In the genomic region with DNA sequence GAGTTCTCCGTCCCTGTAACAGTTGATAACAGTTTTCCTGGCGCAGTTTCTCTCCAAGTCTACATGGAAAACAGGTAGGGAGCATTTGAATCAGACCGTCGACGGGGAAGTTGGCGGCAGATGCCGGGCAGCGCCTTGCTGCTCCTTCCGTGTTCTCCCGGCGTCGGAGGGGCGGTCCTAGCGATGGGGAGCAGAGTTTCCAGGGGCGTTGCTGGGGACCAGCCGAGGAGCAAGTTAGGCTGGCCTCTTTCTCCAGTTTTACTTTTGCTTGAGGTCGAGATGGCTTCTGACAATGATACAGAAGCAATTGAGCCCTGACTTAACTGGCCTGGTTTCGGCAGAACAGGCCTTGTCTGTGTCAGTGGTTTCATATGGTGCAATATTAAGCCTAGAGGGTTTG, we compare ENCODE assay signal across 8 cellular contexts. TPM values are rescaled to one million over a fixed set of nuclear protein-coding genes. Genes with fewer than 3 reads are reported as not detected.
A peak's percentile ranks its signal among the peaks of the same experiment; 100 is the strongest.
DNase-seq lines count a peak whose midpoint lies in the region; ATAC-seq, FAIRE-seq and TF ChIP-seq lines count a peak whose summit lies in the region.
"Not testable (repeated sequence)": the region's sequence is repeated elsewhere in the genome, so short reads cannot be mapped to it uniquely, and the experiment has no call there.

No MANE protein-coding gene starts in this region.

- not testable (repeated sequence) for H2AK5ac ChIP-seq in neuronal stem cell (ENCODE audit: low read depth, low read length)

- H3K18ac ChIP-seq in neuronal stem cell (ENCODE audit: low read length): not testable (repeated sequence)

- H4K91ac ChIP-seq in neuronal stem cell (ENCODE audit: low read depth, low read length, poor library complexity): not testable (repeated sequence)

- H3K9me3 ChIP-seq in SJCRH30 (replicated peaks); neuronal stem cell (replicated peaks in 1 of 2; ENCODE audit: control insufficient read depth in 2 of 2, insufficient read depth in 1 of 2, low read depth in 1 of 2, low read length in 2 of 2); uterus: not testable (repeated sequence)

- not testable (repeated sequence) for TF ChIP-seq CTCF in astrocyte of the cerebellum (IDR thresholded peaks at IDR 0.05; ENCODE audit: low read depth, low read length, missing control alignments); uterus (IDR thresholded peaks at IDR 0.05)

- H3K9ac ChIP-seq in neuronal stem cell (ENCODE audit: low read depth, low read length, poor library complexity): not testable (repeated sequence)

- H3K27me3 ChIP-seq in SJCRH30; neuronal stem cell (ENCODE audit: control insufficient read depth in 3 of 3, insufficient read depth in 3 of 3, low read depth in 1 of 3, low read length in 3 of 3); uterus: not testable (repeated sequence)

- H3K4me3 ChIP-seq in SJCRH30 (peak overlapping the region; percentile 74), astrocyte of the cerebellum (ENCODE audit: low read depth, low read length) (peak overlapping the region; percentile 48), neuronal stem cell (ENCODE audit: low read length in 2 of 2) (peak overlapping the region; percentile 56 to 85), uterus (peak overlapping the region in 1 of 2 donors; percentile 70)

- not testable (repeated sequence) for H4K8ac ChIP-seq in neuronal stem cell (ENCODE audit: low read depth, low read length)

- no CpG with 5 or more reads among the region's 18 CpGs for WGBS in neuronal stem cell (ENCODE audit: extremely low coverage in 2 of 2, insufficient read length in 2 of 2, insufficient replicate concordance in 1 of 2), 2 donors

- H2AFZ ChIP-seq in neuronal stem cell (ENCODE audit: low read length): peak overlapping the region; percentile 53

- H3K14ac ChIP-seq in neuronal stem cell (ENCODE audit: low read length): not testable (repeated sequence)

- H3K79me1 ChIP-seq in neuronal stem cell (ENCODE audit: low read depth, low read length): not testable (repeated sequence)

- peak; percentile 59 for ATAC-seq in GM21825 (IDR thresholded peaks at IDR 0.05; ENCODE audit: unreplicated experiment)
- peak; percentile 44 for ATAC-seq in HG03520 (IDR thresholded peaks at IDR 0.05; ENCODE audit: unreplicated experiment)
- peak; percentile 51 for ATAC-seq in Right ventricle myocardium superior (ENCODE audit: poor library complexity)

- not testable (repeated sequence) for H2BK15ac ChIP-seq in neuronal stem cell (ENCODE audit: low read length)

- DNase-seq in GM12892 (ENCODE audit: insufficient read length); astrocyte of the cerebellum (ENCODE audit: low read depth); Right ventricle myocardium superior; neuronal stem cell (ENCODE audit: low spot score); uterus: not testable (repeated sequence)
- DNase-seq in SJCRH30: peak in 1 of 2 experiments; percentile 22

- H2BK120ac ChIP-seq in neuronal stem cell (ENCODE audit: low read depth, low read length): not testable (repeated sequence)

- intact Hi-C loops in Right ventricle myocardium superior (cut with DNase I); uterus (cut with DNase I; ENCODE audit: low total_unique reads): not testable (repeated sequence)

- not testable (repeated sequence) for H2BK12ac ChIP-seq in neuronal stem cell (ENCODE audit: low read length)

- H3K4me2 ChIP-seq in neuronal stem cell (ENCODE audit: insufficient read depth, low read length, poor library complexity, severe bottlenecking): peak overlapping the region; percentile 49

- H2BK5ac ChIP-seq in neuronal stem cell (ENCODE audit: low read length): not testable (repeated sequence)

- in situ Hi-C loops in astrocyte of the cerebellum (cut with HindIII; ENCODE audit: low sequenced_read_pairs): not testable (repeated sequence)

- FAIRE-seq in GM12892 (lab: Jason Lieb, UNC): peak; percentile 98

- TF ChIP-seq POLR2A in GM12892 (IDR thresholded peaks at IDR 0.05; ENCODE audit: low read depth, low read length); uterus (IDR thresholded peaks at IDR 0.05): not testable (repeated sequence)

- H3K36me3 ChIP-seq in SJCRH30; neuronal stem cell (replicated peaks in 1 of 2; ENCODE audit: control insufficient read depth in 2 of 2, insufficient read depth in 2 of 2, low read length in 2 of 2); uterus: not testable (repeated sequence)

- not testable (repeated sequence) for H3K4me1 ChIP-seq in SJCRH30; neuronal stem cell (ENCODE audit: control insufficient read depth in 2 of 2, insufficient read depth in 1 of 2, low read depth in 1 of 2, low read length in 2 of 2); uterus

- not testable (repeated sequence) for H3K4ac ChIP-seq in neuronal stem cell (ENCODE audit: low read length)

- H3K23ac ChIP-seq in neuronal stem cell (ENCODE audit: low read depth, low read length, poor library complexity): not testable (repeated sequence)

- H3K27ac ChIP-seq in SJCRH30 (peak overlapping the region; percentile 27; the same call in 1 of the 2 replicates), uterus (peak overlapping the region; percentile 47 to 77)
- not testable (repeated sequence) for H3K27ac ChIP-seq in neuronal stem cell (replicated peaks; ENCODE audit: low read length)

RNA-seq across cellular contexts. Expression of gene NUTM2F, which starts 46.7 kb away (rescaled TPM):
- polyA plus RNA-seq in GM12892 (2012; ENCODE audit: missing spikeins): not detected
- total RNA-seq in SJCRH30 (2014; rRNA removed; shearing (Covaris generic)): not detected in 2 replicates
- total RNA-seq in Right ventricle myocardium superior: not detected
- polyA plus RNA-seq in neuronal stem cell (2013, experiment 1 of 2): 0.10 TPM
- polyA plus RNA-seq in neuronal stem cell (2013, experiment 2 of 2): 0.08 TPM
- total RNA-seq in uterus: not detected
